Comparison of ENCODE assay signal across 1 cellular context in the genomic region with DNA sequence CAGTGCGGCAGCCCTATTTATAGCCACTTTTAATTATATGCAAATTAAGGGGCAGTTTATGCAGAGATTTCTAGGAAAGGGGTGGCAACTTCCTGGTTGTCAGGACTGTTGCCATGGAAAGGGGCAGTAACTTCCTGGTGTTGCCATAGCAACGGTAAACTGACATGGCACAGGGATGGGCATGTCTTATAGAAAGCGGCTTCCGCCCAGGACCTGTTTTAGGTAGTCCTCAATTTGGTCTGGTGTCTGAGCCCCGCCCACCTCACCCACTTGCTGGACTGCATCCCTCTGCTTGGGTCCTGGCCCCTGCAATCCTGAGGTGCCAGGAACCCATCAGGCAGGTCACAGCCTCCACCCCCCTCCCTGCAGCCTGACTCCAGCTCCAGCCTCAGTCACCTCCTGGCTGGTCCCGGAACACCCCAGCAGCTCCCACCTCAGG.
TF ChIP-seq lines count a peak whose summit lies in the region.

No MANE protein-coding gene starts in this region.

TF ChIP-seq in K562, 482 proteins besides CTCF, POLR2A, EP300 and RAD21 (continued from another document):
- TF ChIP-seq, protein P1, sequence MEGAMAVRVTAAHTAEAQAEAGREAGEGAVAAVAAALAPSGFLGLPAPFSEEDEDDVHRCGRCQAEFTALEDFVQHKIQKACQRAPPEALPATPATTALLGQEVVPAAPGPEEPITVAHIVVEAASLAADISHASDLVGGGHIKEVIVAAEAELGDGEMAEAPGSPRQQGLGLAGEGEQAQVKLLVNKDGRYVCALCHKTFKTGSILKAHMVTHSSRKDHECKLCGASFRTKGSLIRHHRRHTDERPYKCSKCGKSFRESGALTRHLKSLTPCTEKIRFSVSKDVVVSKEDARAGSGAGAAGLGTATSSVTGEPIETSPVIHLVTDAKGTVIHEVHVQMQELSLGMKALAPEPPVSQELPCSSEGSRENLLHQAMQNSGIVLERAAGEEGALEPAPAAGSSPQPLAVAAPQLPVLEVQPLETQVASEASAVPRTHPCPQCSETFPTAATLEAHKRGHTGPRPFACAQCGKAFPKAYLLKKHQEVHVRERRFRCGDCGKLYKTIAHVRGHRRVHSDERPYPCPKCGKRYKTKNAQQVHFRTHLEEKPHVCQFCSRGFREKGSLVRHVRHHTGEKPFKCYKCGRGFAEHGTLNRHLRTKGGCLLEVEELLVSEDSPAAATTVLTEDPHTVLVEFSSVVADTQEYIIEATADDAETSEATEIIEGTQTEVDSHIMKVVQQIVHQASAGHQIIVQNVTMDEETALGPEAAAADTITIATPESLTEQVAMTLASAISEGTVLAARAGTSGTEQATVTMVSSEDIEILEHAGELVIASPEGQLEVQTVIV (CRISPR knock-in tag; IDR thresholded peaks at IDR 0.05; ENCODE audit: borderline replicate concordance), result no peak
- 0 out of 2 replicates have a peak, but pooled peaks have one; percentile 10 for TF ChIP-seq MEF2A (IDR thresholded peaks at IDR 0.05; ENCODE audit: control insufficient read depth, low read depth, low read length)
- TF ChIP-seq, protein P2, sequence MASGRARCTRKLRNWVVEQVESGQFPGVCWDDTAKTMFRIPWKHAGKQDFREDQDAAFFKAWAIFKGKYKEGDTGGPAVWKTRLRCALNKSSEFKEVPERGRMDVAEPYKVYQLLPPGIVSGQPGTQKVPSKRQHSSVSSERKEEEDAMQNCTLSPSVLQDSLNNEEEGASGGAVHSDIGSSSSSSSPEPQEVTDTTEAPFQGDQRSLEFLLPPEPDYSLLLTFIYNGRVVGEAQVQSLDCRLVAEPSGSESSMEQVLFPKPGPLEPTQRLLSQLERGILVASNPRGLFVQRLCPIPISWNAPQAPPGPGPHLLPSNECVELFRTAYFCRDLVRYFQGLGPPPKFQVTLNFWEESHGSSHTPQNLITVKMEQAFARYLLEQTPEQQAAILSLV (tag; IDR thresholded peaks at IDR 0.05), result no peak
- no peak for TF ChIP-seq EWSR1 (IDR thresholded peaks at IDR 0.05; ENCODE audit: borderline replicate concordance, low read depth, partially characterized antibody)
- TF ChIP-seq ZFP1 (CRISPR knock-in tag; IDR thresholded peaks at IDR 0.05), result no peak
- no peak for TF ChIP-seq ZNF3 (CRISPR knock-in tag; IDR thresholded peaks at IDR 0.05)
- TF ChIP-seq GATAD2B (IDR thresholded peaks at IDR 0.05; ENCODE audit: borderline replicate concordance), result no peak
- TF ChIP-seq RFX1 (IDR thresholded peaks at IDR 0.05), result peak; percentile 96
- TF ChIP-seq HDAC1 (IDR thresholded peaks at IDR 0.05), result no peak
